16 cellular contexts compared by ENCODE assay signal in the genomic region with DNA sequence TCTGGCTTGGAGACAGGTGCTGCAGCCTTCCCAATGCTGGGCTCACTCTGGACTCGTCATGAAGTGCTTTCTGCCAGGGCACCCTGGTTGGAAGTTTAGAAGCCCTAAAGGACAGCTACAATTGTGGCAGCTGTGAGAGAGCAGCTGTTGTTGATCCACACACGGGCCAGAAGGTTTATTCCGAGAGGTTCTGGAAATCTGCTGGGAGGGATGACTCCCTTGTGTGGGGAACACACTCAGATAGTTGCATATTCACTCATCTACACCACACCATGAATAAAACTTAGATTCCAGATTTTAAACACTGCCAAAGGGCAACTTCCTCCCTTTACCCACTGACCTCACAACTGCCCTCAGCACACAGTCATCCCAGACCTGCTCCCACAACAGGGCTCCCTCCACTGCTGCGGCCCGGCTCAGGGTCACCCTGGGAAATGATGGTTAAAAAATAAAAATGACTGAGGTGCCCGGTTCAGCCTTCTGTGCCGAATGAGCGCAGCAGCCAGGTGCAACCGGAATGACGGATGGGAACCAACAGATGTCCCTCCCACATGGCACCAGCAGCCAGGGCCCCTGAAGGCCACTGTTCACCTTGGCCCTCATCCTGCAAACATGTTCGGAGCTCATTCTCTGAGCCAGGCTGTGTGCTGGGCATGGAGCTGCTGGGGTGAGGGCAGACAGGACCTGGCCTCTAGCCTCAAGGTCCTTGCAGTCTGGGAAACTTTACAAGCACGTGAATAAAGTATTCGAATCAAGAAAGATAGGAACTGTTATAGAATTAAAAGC. TPM values are rescaled to one million over a fixed set of nuclear protein-coding genes. Genes with fewer than 3 reads are reported as not detected.
DNase-seq lines count a peak whose midpoint lies in the region; TF ChIP-seq lines count a peak whose summit lies in the region.
"Had no signal": no experiment of that assay in that cellular context is flagged by ENCODE, and none has a peak within 500 bp of the region (broad histone marks: within the 10 kb centered on the region; RNA-seq: fewer than 3 reads in every experiment).

No MANE protein-coding gene starts in this region.

- in situ Hi-C loops in G401 (cut with HindIII; ENCODE audit: low sequenced_read_pairs), result no loop called here
- in situ Hi-C loops in GM13977 (cut with MboI; ENCODE audit: low pct_unique_long_range_greater_than_20kb, low sequenced_read_pairs, unreplicated experiment), result loop anchor here (10.0 kb wide), 1 partner anchor 181 kb away; no protein-coding TSS in a partner anchor

- H3K4me2 ChIP-seq in osteoblast (ENCODE audit: insufficient read depth, low read length) (no peak overlapping the region), smooth muscle cell (no peak overlapping the region)

- H3K4me3 ChIP-seq in breast epithelium (no peak overlapping the region), osteoblast (ENCODE audit: insufficient read depth, low read length) (no peak overlapping the region), smooth muscle cell (no peak overlapping the region)
- H3K4me3 ChIP-seq: esophagus muscularis mucosa, left ventricle myocardium inferior, skin epidermis had no signal

- peak; percentile 10 for DNase-seq in G401 (ENCODE audit: low spot score)
- peak in 1 of 2 donors; percentile 77 for DNase-seq in breast epithelium (ENCODE audit: low spot score in 2 of 2)
- peak; percentile 62 for DNase-seq in osteoblast (ENCODE audit: insufficient read length, low spot score, missing footprints)
- DNase-seq in NCI-H187 treated with DMSO at 0.1 percent for 48 hours (lab: John Stamatoyannopoulos, UW), result no peak
- no peak for DNase-seq in smooth muscle cell (lab: John Stamatoyannopoulos, UW; ENCODE audit: unreplicated experiment)
- DNase-seq in OCI-M1 (lab: John Stamatoyannopoulos, UW), result no peak
- DNase-seq in GM13977 (ENCODE audit: low spot score), result no peak
- DNase-seq: amygdala, BE2C, DMS79, hypothalamus, left ventricle myocardium inferior, NCI-H526 treated with DMSO at 0.1 percent for 48 hours had no signal

- H3K36me3 ChIP-seq in breast epithelium (no peaks in the 10 kb centered on the region), osteoblast (ENCODE audit: insufficient read depth, low read length) (no peaks in the 10 kb centered on the region), smooth muscle cell (ENCODE audit: low read depth) (no peaks in the 10 kb centered on the region)
- H3K36me3 ChIP-seq: BE2C, esophagus muscularis mucosa, left ventricle myocardium inferior had no signal

- no peak overlapping the region for H3K9ac ChIP-seq in smooth muscle cell (ENCODE audit: low read depth)

- H3F3A ChIP-seq in smooth muscle cell (ENCODE audit: low read depth), result peaks cover 4% of the 10 kb centered on the region

- no peaks in the 10 kb centered on the region for H3K27me3 ChIP-seq in breast epithelium
- no peaks in the 10 kb centered on the region for H3K27me3 ChIP-seq in osteoblast (ENCODE audit: insufficient read depth, low read length)
- H3K27me3 ChIP-seq in smooth muscle cell (ENCODE audit: low read depth), result no peaks in the 10 kb centered on the region
- H3K27me3 ChIP-seq: BE2C, esophagus muscularis mucosa had no signal

- H3K4me1 ChIP-seq in breast epithelium (peaks cover 5 to 6% of the 10 kb centered on the region in 2 donors), osteoblast (ENCODE audit: insufficient read depth, low read length) (peaks cover 13% of the 10 kb centered on the region), smooth muscle cell (ENCODE audit: low read depth) (peaks cover 7% of the 10 kb centered on the region)
- H3K4me1 ChIP-seq: BE2C had no signal

- H2AFZ ChIP-seq in osteoblast (ENCODE audit: low read length), result no peak overlapping the region
- H2AFZ ChIP-seq in smooth muscle cell (ENCODE audit: low read depth), result no peak overlapping the region

- 91% methylated on average over 13 of the region's 13 CpGs for WGBS in smooth muscle cell (ENCODE audit: low lambda C conversion rate)

- TF ChIP-seq CTCF in 22Rv1 (IDR thresholded peaks at IDR 0.05) (no peak), breast epithelium (IDR thresholded peaks at IDR 0.05) (no peak), osteoblast (IDR thresholded peaks at IDR 0.05; ENCODE audit: extremely low read depth, low read depth, low read length) (no peak), smooth muscle cell (IDR thresholded peaks at IDR 0.05; ENCODE audit: borderline replicate concordance, insufficient read depth, poor library complexity, severe bottlenecking) (no peak), GM13977 (IDR thresholded peaks at IDR 0.05; ENCODE audit: extremely low read depth, insufficient read depth, missing control alignments) (no peak)

- no peak for TF ChIP-seq POLR2A in breast epithelium (IDR thresholded peaks at IDR 0.05)

- H3K27ac ChIP-seq in 22Rv1 (peak overlapping the region; percentile 54), breast epithelium (peak overlapping the region; percentile 49 to 71), osteoblast (ENCODE audit: low read depth, low read length) (no peak overlapping the region), smooth muscle cell (ENCODE audit: low read depth) (no peak overlapping the region)
- H3K27ac ChIP-seq: left ventricle myocardium inferior had no signal

- intact Hi-C loops in breast epithelium (cut with DNase I; ENCODE audit: low total_unique reads), result loop anchor here (10.0 kb wide), 1 partner anchor 181 kb away; no protein-coding TSS in a partner anchor

- no peaks in the 10 kb centered on the region for H3K79me2 ChIP-seq in osteoblast (ENCODE audit: insufficient read depth, low read length)
- no peaks in the 10 kb centered on the region for H3K79me2 ChIP-seq in smooth muscle cell (ENCODE audit: low read depth)

- H4K20me1 ChIP-seq in osteoblast (ENCODE audit: insufficient read depth, low read length), result no peaks in the 10 kb centered on the region
- no peaks in the 10 kb centered on the region for H4K20me1 ChIP-seq in smooth muscle cell (ENCODE audit: low read depth)

- H3K9me3 ChIP-seq in breast epithelium (no peaks in the 10 kb centered on the region), osteoblast (ENCODE audit: low read depth, low read length) (no peaks in the 10 kb centered on the region), smooth muscle cell (replicated peaks; ENCODE audit: low read depth) (no peaks in the 10 kb centered on the region)
- H3K9me3 ChIP-seq: BE2C, esophagus muscularis mucosa, left ventricle myocardium inferior had no signal

RNA-seq across cellular contexts. Expression of a gene that starts 40.2 kb away (rescaled TPM):
- total RNA-seq in G401 (2014; rRNA removed; shearing (Covaris generic)), result 16.4 and 17.9 TPM in 2 replicates
- total RNA-seq in breast epithelium, result 10 to 100 TPM; 37.9 to 61.8 (median 42.9) TPM
- total RNA-seq in osteoblast, result 14.8 and 16.2 TPM in 2 replicates
- total RNA-seq in smooth muscle cell, result 12.6 and 22.6 TPM in 2 replicates
- polyA plus RNA-seq in smooth muscle cell, result 26.4 and 34.7 TPM in 2 replicates

RNA-seq across cellular contexts. Expression of a gene that starts 58.5 kb away (rescaled TPM):
- 31.4 and 39.7 TPM in 2 replicates for total RNA-seq in G401 (2014; rRNA removed; shearing (Covaris generic))
- total RNA-seq in breast epithelium (100 to 1,000 TPM in 1 of 3 donors, 10 to 100 TPM in 2; 80.5 to 115 (median 98.6) TPM), osteoblast (92.8 and 97.4 TPM in 2 replicates), smooth muscle cell (123 and 132 TPM in 2 replicates)
- polyA plus RNA-seq in smooth muscle cell, result 15.4 and 24.3 TPM in 2 replicates

Comparison
In these comparisons a context has a peak if more than half of its experiments do, and no peak if none do; other contexts are left out.
1. H3K27ac ChIP-seq: peak in 22Rv1 (single experiment) and breast epithelium (2 of 2); none in osteoblast (single experiment) and smooth muscle cell (single experiment).
2. DNase-seq: peak in G401 (single experiment) and osteoblast (single experiment); none in NCI-H187 treated with DMSO at 0.1 percent for 48 hours (single experiment), smooth muscle cell (single experiment), OCI-M1 (single experiment) and GM13977 (single experiment).